19 cellular contexts compared by ENCODE assay signal in the genomic region with DNA sequence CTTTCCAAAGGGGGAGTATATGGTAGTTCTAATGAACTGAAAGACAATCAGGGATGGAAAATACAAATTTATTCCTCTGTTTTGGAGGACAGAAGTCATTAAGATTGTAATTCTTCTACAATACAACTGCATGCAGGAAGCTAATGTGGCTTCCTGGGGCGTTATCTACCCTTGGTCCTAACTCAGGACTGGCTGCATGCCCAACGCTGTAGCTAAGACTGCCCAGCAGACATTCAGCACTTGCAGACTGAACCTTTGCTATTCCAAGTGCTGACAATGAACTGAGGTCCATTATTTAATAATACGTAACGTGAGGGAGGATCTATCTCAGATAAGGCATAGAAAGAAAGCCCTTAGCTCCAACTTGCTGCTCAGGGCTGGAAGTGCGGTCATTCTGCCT. TPM values are rescaled to one million over a fixed set of nuclear protein-coding genes. Genes with fewer than 3 reads are reported as not detected.
"Had no signal": no experiment of that assay in that cellular context is flagged by ENCODE, and none has a peak within 500 bp of the region (broad histone marks: within the 10 kb centered on the region; RNA-seq: fewer than 3 reads in every experiment).

No MANE protein-coding gene starts in this region.

- H3K4me3 ChIP-seq: ascending aorta, gastroesophageal sphincter, hepatocyte, lower lobe of right lung, upper lobe of left lung had no signal

- H3K27me3 ChIP-seq: ascending aorta, gastroesophageal sphincter, hepatocyte, neutrophil, upper lobe of left lung had no signal

- H3K27ac ChIP-seq: ascending aorta, gastroesophageal sphincter, hepatocyte, lower lobe of right lung, neutrophil, parathyroid adenoma, upper lobe of left lung had no signal

- DNase-seq: activated CD4-positive, alpha-beta T cell treated with anti-CD3 and anti-CD28 coated beads, Interleukin-2, amount 10 ng/mL, durations not matched to agents 24 days and 14 days; activated CD8-positive, alpha-beta memory T cell treated with anti-CD3 and anti-CD28 coated beads, Interleukin-2, amount 50 U/mL, for 48 hours; activated CD8-positive, alpha-beta T cell treated with anti-CD3 and anti-CD28 coated beads, Interleukin-2, amount 10 ng/mL, durations not matched to agents 7 days and 5 days; activated gamma-delta T cell; activated T-cell treated with anti-CD3 and anti-CD28 coated beads, Interleukin-2, amount 50 U/mL, for 72 hours; cerebellar nuclear complex; cortex of kidney; effector CD4-positive, alpha-beta T cell; lower lobe of right lung; natural killer cell; stimulated activated CD4-positive, alpha-beta T cell treated with anti-CD3 and anti-CD28 coated beads, Interleukin-2, amount 100 ng/mL, for 24 hours; upper lobe of left lung had no signal

- H3K4me1 ChIP-seq: ascending aorta, lower lobe of right lung had no signal

- H3K9me3 ChIP-seq: ascending aorta, gastroesophageal sphincter, lower lobe of right lung, neutrophil, upper lobe of left lung had no signal

- ATAC-seq: activated CD8-positive, alpha-beta T cell treated with anti-CD3 and anti-CD28 coated beads, Interleukin-2, amount 10 ng/mL, durations not matched to agents 7 days and 5 days; activated T-cell treated with anti-CD3 and anti-CD28 coated beads, Interleukin-2, amount 50 U/mL, for 72 hours; esophagus mucosa; gastroesophageal sphincter; natural killer cell had no signal

RNA-seq across cellular contexts. Expression of gene ZAP70, which starts 53.2 kb away (rescaled TPM):
- total RNA-seq: renal cortical epithelial cell had no signal
